Comparison of ENCODE assay signal across 1 cellular context in genomic region chr19:37654833-37655688, GRCh38.
TF ChIP-seq lines count a peak whose summit lies in the region.

Gene ZFP30 (minus strand): TSS chr19:37655465. CDS start chr19:37647822, 7,643 bp downstream.

TF ChIP-seq in HEK293, 187 proteins besides CTCF, POLR2A, EP300 and RAD21 (continued from another document):
- TF ChIP-seq ZNF148 (tag by site-specific recombination; IDR thresholded peaks at IDR 0.05; ENCODE audit: borderline replicate concordance) (no peak), ZNF518A (tag by site-specific recombination; conservative IDR thresholded peaks at IDR 0.05; ENCODE audit: low read depth) (no peak; the same call in 1 of the 2 replicates)
